39 cellular contexts compared by ENCODE assay signal in the genomic region with DNA sequence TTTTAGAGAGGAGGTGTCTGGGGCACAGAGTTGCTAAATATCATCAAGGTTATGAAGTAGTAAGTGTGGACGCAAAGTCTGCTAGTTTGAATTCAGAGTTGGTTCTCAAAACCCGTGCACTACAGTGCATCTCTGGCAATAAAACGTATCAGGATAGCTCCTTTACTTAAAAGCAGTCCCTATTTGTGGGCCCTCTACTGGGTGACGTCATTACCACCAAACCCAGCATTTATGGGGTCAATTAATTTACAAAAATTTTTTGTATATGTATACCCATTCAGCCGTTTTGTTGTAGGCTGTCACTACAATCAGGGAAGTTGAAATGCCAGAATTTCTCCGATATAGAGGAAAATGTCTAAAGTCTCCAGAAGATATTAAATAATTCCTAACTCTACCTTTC. TPM values are rescaled to one million over a fixed set of nuclear protein-coding genes. Genes with fewer than 3 reads are reported as not detected.
"Had no signal": no experiment of that assay in that cellular context is flagged by ENCODE, and none has a peak within 500 bp of the region (broad histone marks: within the 10 kb centered on the region; RNA-seq: fewer than 3 reads in every experiment).

No MANE protein-coding gene starts in this region.

- DNase-seq: Karpas-422, Kasumi-1, MG63, MM.1S, MV-4-11, NCI-H1048, NCI-H1092, NCI-H1092 treated with DMSO at 0.1 percent for 48 hours, NCI-H1105, NCI-H1105 treated with DMSO at 0.1 percent for 48 hours, NCI-H1417, NCI-H1417 treated with DMSO at 0.1 percent for 48 hours, NCI-H1436, NCI-H1436 treated with DMSO at 0.1 percent for 48 hours, NCI-H146, NCI-H1694, NCI-H1694 treated with DMSO at 0.1 percent for 48 hours, NCI-H187, NCI-H187 treated with DMSO at 0.1 percent for 48 hours, NCI-H1930, NCI-H2029, NCI-H2029 treated with DMSO at 0.1 percent for 48 hours, NCI-H2081, NCI-H2081 treated with DMSO at 0.1 percent for 48 hours, NCI-H2107, NCI-H2171, NCI-H2171 treated with DMSO at 0.1 percent for 48 hours, NCI-H2227 treated with DMSO at 0.1 percent for 48 hours, NCI-H226, NCI-H345, NCI-H446, NCI-H446 treated with DMSO at 0.1 percent for 48 hours, NCI-H510A, NCI-H510A treated with DMSO at 0.1 percent for 48 hours, NCI-H524 had no signal

- H3K36me3 ChIP-seq: MG63 had no signal

- H3K27me3 ChIP-seq: MG63 had no signal

- H3K4me3 ChIP-seq: MG63 had no signal

RNA-seq across cellular contexts. Expression of a gene that starts 8.8 kb away (rescaled TPM):
- total RNA-seq: LHCN-M2, M059J, MCF 10A, NCI-H460 had no signal

RNA-seq across cellular contexts. Expression of a gene that starts 17.5 kb away (rescaled TPM):
- total RNA-seq: LHCN-M2, M059J, MCF 10A, NCI-H460 had no signal
